ENCODE assay signal across 11 cellular contexts in the genomic region with DNA sequence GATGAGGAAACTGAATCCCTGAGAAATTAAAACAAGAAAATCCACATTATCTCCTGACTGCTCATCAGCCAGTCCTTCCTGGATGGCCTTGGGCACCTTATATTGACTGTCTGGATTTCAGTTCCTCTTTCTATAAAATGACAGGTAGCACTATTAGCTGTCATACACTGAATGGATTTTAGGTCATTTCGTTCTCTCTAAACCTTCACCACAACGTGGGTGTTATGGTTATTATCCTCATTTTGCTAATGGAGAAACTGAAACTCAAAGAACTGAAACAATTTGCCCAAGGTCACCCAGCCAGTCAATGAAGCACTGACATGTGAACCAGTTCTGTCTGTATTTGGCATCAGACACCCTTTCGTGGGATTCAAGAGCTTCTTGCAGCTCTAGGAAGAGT.
DNase-seq lines count a peak whose midpoint lies in the region; ATAC-seq lines count a peak whose summit lies in the region.
"Had no signal": no experiment of that assay in that cellular context is flagged by ENCODE, and none has a peak within 500 bp of the region (broad histone marks: within the 10 kb centered on the region; RNA-seq: fewer than 3 reads in every experiment).

No MANE protein-coding gene starts in this region.

- H3K18ac ChIP-seq in mesenchymal stem cell (ENCODE audit: low read depth in 1 of 2, low read length in 2 of 2), result no peak overlapping the region

- no peak overlapping the region for H3K14ac ChIP-seq in mesenchymal stem cell (ENCODE audit: low read length in 2 of 2)

- H2BK12ac ChIP-seq in mesenchymal stem cell (ENCODE audit: low read length in 2 of 2), result no peak overlapping the region

- H2AFZ ChIP-seq in mesenchymal stem cell (ENCODE audit: low read depth, low read length), result no peak overlapping the region

- H3K4me2 ChIP-seq in mesenchymal stem cell (ENCODE audit: low read length, poor library complexity, severe bottlenecking), result no peak overlapping the region

- H2BK120ac ChIP-seq in mesenchymal stem cell (ENCODE audit: low read depth, low read length), result no peak overlapping the region

- H3K4me1 ChIP-seq in mesenchymal stem cell (ENCODE audit: control insufficient read depth, insufficient read depth, low read depth, low read length), result no peaks in the 10 kb centered on the region

- H3K9me3 ChIP-seq in mesenchymal stem cell (ENCODE audit: control insufficient read depth, low read length), result peaks cover 9% of the 10 kb centered on the region
- H3K9me3 ChIP-seq: neutrophil had no signal

- intact Hi-C loops in head of caudate nucleus (cut with DNase I), result no loop called here

- H3K4ac ChIP-seq in mesenchymal stem cell (ENCODE audit: low read depth in 1 of 2, low read length in 2 of 2), result no peak overlapping the region

- H3K79me1 ChIP-seq in mesenchymal stem cell (replicated peaks; ENCODE audit: low read length, poor library complexity, severe bottlenecking), result no peaks in the 10 kb centered on the region

- 57% methylated on average over 3 of the region's 3 CpGs for WGBS in mesenchymal stem cell

- peak; percentile 47 for DNase-seq in CD1c-positive myeloid dendritic cell (ENCODE audit: extremely low spot score)
- DNase-seq in GM19238 (ENCODE audit: insufficient read length, low spot score), result peak; percentile 33
- DNase-seq in DMS153 treated with DMSO at 0.1 percent for 48 hours (lab: John Stamatoyannopoulos, UW; ENCODE audit: unreplicated experiment), result no peak
- no peak for DNase-seq in retina
- DNase-seq in mesenchymal stem cell, result no peak
- DNase-seq in head of caudate nucleus, result no peak
- DNase-seq: activated naive CD8-positive, alpha-beta T cell treated with anti-CD3 and anti-CD28 coated beads, Interleukin-2, amount 50 U/mL, for 24 hours; NK-92 treated with Interleukin-12 subunit alpha and Interleukin-12 subunit beta, amount 100 ng/mL, for 24 hours had no signal

- H3K27me3 ChIP-seq in mesenchymal stem cell (ENCODE audit: control insufficient read depth in 1 of 2, insufficient read depth in 1 of 2, low read length in 2 of 2), result peaks cover 5 to 15% of the 10 kb centered on the region in 2 experiments
- H3K27me3 ChIP-seq: neutrophil had no signal

- H4K8ac ChIP-seq in mesenchymal stem cell (ENCODE audit: low read length), result no peak overlapping the region

- no peak overlapping the region for H3K9ac ChIP-seq in mesenchymal stem cell (ENCODE audit: low read length)

- H2BK15ac ChIP-seq in mesenchymal stem cell (ENCODE audit: low read depth, poor library complexity, severe bottlenecking), result no peak overlapping the region

- ATAC-seq in HG02759 (IDR thresholded peaks at IDR 0.05; ENCODE audit: unreplicated experiment), result peak; percentile 98
- peak; percentile 97 for ATAC-seq in HG03521 (IDR thresholded peaks at IDR 0.05; ENCODE audit: unreplicated experiment)
- ATAC-seq: activated naive CD8-positive, alpha-beta T cell treated with anti-CD3 and anti-CD28 coated beads, Interleukin-2, amount 50 U/mL, for 24 hours had no signal

- no peak overlapping the region for H3K27ac ChIP-seq in mesenchymal stem cell (ENCODE audit: low read length, poor library complexity, severe bottlenecking)
- H3K27ac ChIP-seq: neutrophil had no signal

- no peak overlapping the region for H4K91ac ChIP-seq in mesenchymal stem cell (ENCODE audit: low read length)

- no peak overlapping the region for H2BK5ac ChIP-seq in mesenchymal stem cell (ENCODE audit: low read depth, low read length, poor library complexity, severe bottlenecking)

- H2AK5ac ChIP-seq in mesenchymal stem cell (ENCODE audit: low read length, severe bottlenecking), result no peak overlapping the region

- no peaks in the 10 kb centered on the region for H3K36me3 ChIP-seq in mesenchymal stem cell (ENCODE audit: control insufficient read depth in 1 of 2, insufficient read depth in 2 of 2, low read depth in 1 of 2, low read length in 2 of 2)
- H3K36me3 ChIP-seq: neutrophil had no signal

- H3K23ac ChIP-seq in mesenchymal stem cell (ENCODE audit: low read length in 2 of 2), result no peak overlapping the region

- no peak overlapping the region for H3K4me3 ChIP-seq in mesenchymal stem cell (ENCODE audit: insufficient read depth in 1 of 2, low read depth in 1 of 2, low read length in 2 of 2)

Comparison
In these comparisons a context has a peak if more than half of its experiments do, and no peak if none do; other contexts are left out.
1. DNase-seq: peak in CD1c-positive myeloid dendritic cell (single experiment) and GM19238 (single experiment); none in DMS153 treated with DMSO at 0.1 percent for 48 hours (single experiment), retina (single experiment), mesenchymal stem cell (single experiment) and head of caudate nucleus (0 of 42).